Comparison of ENCODE assay signal across 28 cellular contexts in the genomic region with DNA sequence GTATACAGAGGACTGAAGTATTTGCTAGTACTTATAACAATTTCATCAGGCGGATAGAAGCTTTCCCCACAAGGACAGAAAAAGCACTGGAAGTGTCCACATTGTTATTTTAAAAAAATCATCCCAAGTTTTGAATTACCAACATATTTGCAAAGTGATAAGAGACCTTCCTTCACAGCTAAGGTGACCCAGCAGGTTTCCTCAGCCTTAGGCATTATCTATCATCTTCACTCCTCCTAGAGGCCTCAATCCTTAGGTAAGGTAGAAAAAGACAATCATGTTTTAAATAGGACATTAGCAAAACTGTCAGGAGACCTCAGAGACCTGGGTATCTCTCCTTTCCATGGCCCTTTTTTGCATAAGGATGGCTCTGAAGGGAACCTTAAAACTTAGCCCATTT.
"Had no signal": no experiment of that assay in that cellular context is flagged by ENCODE, and none has a peak within 500 bp of the region (broad histone marks: within the 10 kb centered on the region; RNA-seq: fewer than 3 reads in every experiment).

No MANE protein-coding gene starts in this region.

- H3K27ac ChIP-seq: left lung, ovary, prostate gland, sigmoid colon, spleen, tibial nerve, upper lobe of left lung, vagina had no signal

- H3K4me1 ChIP-seq: prostate gland had no signal

- FAIRE-seq: islet of Langerhans, kidney, small intestine had no signal

- H3K27me3 ChIP-seq: ovary, sigmoid colon, tibial nerve, upper lobe of left lung, vagina had no signal

- ATAC-seq: left colon; left lung; mucosa of descending colon; naive thymus-derived CD4-positive, alpha-beta T cell; natural killer cell treated with Interleukin-12 subunit alpha and Interleukin-12 subunit beta and Interleukin-15 and Interleukin-18, amount 100 ng/mL, for 72 hours; right cardiac atrium; stimulated activated memory B cell treated with anti-CD40 and anti-IgM and Interleukin-4, amounts not matched to agents 10 μg/mL and 1 μg/mL and 100 μg/mL, for 72 hours; stimulated activated naive CD8-positive, alpha-beta T cell treated with anti-CD3 and anti-CD28 coated beads, Interleukin-15, amount 100 ng/mL, for 72 hours had no signal

- H3K4me3 ChIP-seq: left lung, lung, mucosa of descending colon, ovary, prostate gland, sigmoid colon, spleen, tibial nerve, upper lobe of left lung, vagina had no signal

- H3K9me3 ChIP-seq: left lung, mucosa of descending colon, ovary, prostate gland, sigmoid colon, spleen, tibial nerve, upper lobe of left lung, vagina had no signal

- H3K36me3 ChIP-seq: left lung, ovary, prostate gland, sigmoid colon, spleen, tibial nerve, upper lobe of left lung, vagina had no signal

- DNase-seq: hypothalamus; immature natural killer cell; kidney; left colon; left lung; midbrain; mucosa of descending colon; naive thymus-derived CD4-positive, alpha-beta T cell; ovary; posterior cingulate gyrus; retina; right cardiac atrium; sigmoid colon; small intestine; spleen; stimulated activated CD4-positive, alpha-beta T cell treated with anti-CD3 and anti-CD28 coated beads, Interleukin-4, amount 100 ng/mL, for 4 hours; stimulated activated CD8-positive, alpha-beta memory T cell treated with anti-CD3 and anti-CD28 coated beads, Interleukin-4, amount 100 ng/mL, for 48 hours; stimulated activated naive CD4-positive, alpha-beta T cell treated with Interleukin-2 at 50 U/mL for 16 hours; stimulated activated naive CD8-positive, alpha-beta T cell treated with anti-CD3 and anti-CD28 coated beads, Interleukin-15, amount 100 ng/mL, for 72 hours; substantia nigra; upper lobe of left lung had no signal
